12 cellular contexts compared by ENCODE assay signal in the genomic region with DNA sequence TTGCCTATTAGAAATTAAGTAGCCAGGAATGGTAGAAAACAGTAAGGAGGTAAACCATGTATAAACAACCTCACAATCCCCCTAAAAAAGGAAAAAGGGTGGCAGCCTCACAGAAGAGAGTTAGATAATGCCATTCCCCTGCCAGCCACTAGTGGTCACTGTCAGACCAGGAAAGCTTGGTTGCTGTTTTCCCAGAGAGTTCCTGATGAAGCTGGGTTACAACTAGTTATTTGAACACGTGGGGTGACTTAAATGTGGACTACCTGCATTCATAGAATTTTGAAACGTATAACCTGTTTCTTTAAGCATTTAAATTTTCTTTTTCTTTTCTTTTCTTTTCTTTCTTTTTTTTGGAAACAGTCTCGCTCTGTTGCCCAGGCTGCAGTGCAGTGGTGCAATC. TPM values are rescaled to one million over a fixed set of nuclear protein-coding genes. Genes with fewer than 3 reads are reported as not detected.
DNase-seq lines count a peak whose midpoint lies in the region; ATAC-seq, FAIRE-seq and TF ChIP-seq lines count a peak whose summit lies in the region.
"Had no signal": no experiment of that assay in that cellular context is flagged by ENCODE, and none has a peak within 500 bp of the region (broad histone marks: within the 10 kb centered on the region; RNA-seq: fewer than 3 reads in every experiment).

No MANE protein-coding gene starts in this region.

- no peak overlapping the region for H3K27ac ChIP-seq in H1 (ENCODE audit: low read depth, low read length)
- H3K27ac ChIP-seq in skeletal muscle tissue (ENCODE audit: low read depth, low read length): peak overlapping the region; percentile 75
- H3K27ac ChIP-seq: BLaER1, GM23248 had no signal

- H2BK15ac ChIP-seq in H1 (ENCODE audit: low read length): no peak overlapping the region

- H3K23me2 ChIP-seq in H1 (ENCODE audit: low read depth, low read length): peaks cover 3% of the 10 kb centered on the region; the same call in 1 of the 2 replicates

- peaks cover 0 to 3% of the 10 kb centered on the region in 2 experiments; a peak in 1 of 4 replicates for H3K79me2 ChIP-seq in H1 (ENCODE audit: control insufficient read depth in 1 of 2, insufficient read depth in 2 of 2, low read length in 2 of 2)

- H3K9ac ChIP-seq in H1 (replicated peaks in 1 of 4; ENCODE audit: extremely low read depth in 1 of 4, low read depth in 3 of 4, low read length in 3 of 4) (no peak overlapping the region), skeletal muscle tissue (ENCODE audit: low read depth in 1 of 3, low read length in 3 of 3) (no peak overlapping the region)
- H3K9ac ChIP-seq: BLaER1, GM23248 had no signal

- H2BK12ac ChIP-seq in H1 (ENCODE audit: low read depth, low read length): no peak overlapping the region

- H3K4me1 ChIP-seq in H1 (replicated peaks in 1 of 4; ENCODE audit: control insufficient read depth in 3 of 4, insufficient read depth in 4 of 4, low read length in 3 of 4) (peaks cover 5 to 16% (median 12%) of the 10 kb centered on the region in 4 experiments), skeletal muscle tissue (ENCODE audit: control insufficient read depth in 3 of 3, insufficient read depth in 3 of 3, low read length in 3 of 3) (peaks cover 31 to 53% (median 38%) of the 10 kb centered on the region in 3 donors)

- H3K27me3 ChIP-seq in H1 (replicated peaks in 1 of 4; ENCODE audit: control insufficient read depth in 3 of 4, extremely low read depth in 1 of 4, insufficient read depth in 3 of 4, low read length in 3 of 4) (peaks cover 0 to 7% (median 3%) of the 10 kb centered on the region in 4 experiments; a peak in 3 of 7 replicates), skeletal muscle tissue (ENCODE audit: control insufficient read depth in 3 of 3, insufficient read depth in 3 of 3, low read length in 3 of 3) (no peaks in the 10 kb centered on the region)

- no peak overlapping the region for H3K56ac ChIP-seq in H1 (replicated peaks; ENCODE audit: insufficient read length, low read depth, low read length)

- no peaks in the 10 kb centered on the region for H3K9me3 ChIP-seq in H1 (ENCODE audit: insufficient read depth in 2 of 2, low read depth in 1 of 2, low read length in 1 of 2)
- H3K9me3 ChIP-seq in skeletal muscle tissue (ENCODE audit: control insufficient read depth in 3 of 3, low read length in 3 of 3): no peaks in the 10 kb centered on the region

- H2BK5ac ChIP-seq in H1 (ENCODE audit: low read depth, low read length): no peak overlapping the region

- no peak overlapping the region for H3K18ac ChIP-seq in H1 (ENCODE audit: extremely low read depth, low read length)

- TF ChIP-seq POLR2A in H1 (IDR thresholded peaks at IDR 0.05; ENCODE audit: control extremely low read depth in 1 of 2, low read depth in 2 of 2, low read length in 2 of 2): no peak

- no peak overlapping the region for H4K8ac ChIP-seq in H1 (ENCODE audit: extremely low read depth, insufficient read depth, low read length)

- H4K5ac ChIP-seq in H1 (ENCODE audit: insufficient read length, low read depth, low read length): no peak overlapping the region

- POLR2A ChIA-PET in H1 (lab: Charles Lee; ENCODE audit: partially characterized antibody): interaction anchor here (0.6 to 1.0 kb wide), 3 partner anchors 13 to 1196 kb away, joined by 3 to 5 read pairs (median 3); no protein-coding TSS in a partner anchor

- TF ChIP-seq CTCF in H1 (IDR thresholded peaks at IDR 0.05; ENCODE audit: control extremely low read depth in 1 of 3, insufficient read depth in 1 of 3, low read depth in 1 of 3, low read length in 3 of 3): peak; percentile 73 to 97 (median 88)

- H3K4me3 ChIP-seq in H1 (ENCODE audit: extremely low read depth in 1 of 4, insufficient read depth in 2 of 4, low read depth in 3 of 4, low read length in 4 of 4) (no peak overlapping the region), skeletal muscle tissue (ENCODE audit: low read length in 3 of 3) (no peak overlapping the region)
- H3K4me3 ChIP-seq: BLaER1, GM23248 had no signal

- TF ChIP-seq RAD21 in H1 (IDR thresholded peaks at IDR 0.05 in 1 of 2, conservative IDR thresholded peaks at IDR 0.05 in 1 of 2; ENCODE audit: low read depth in 2 of 2, low read length in 2 of 2): peak; percentile 96

- H4K20me1 ChIP-seq in H1 (replicated peaks in 1 of 2; ENCODE audit: control insufficient read depth in 1 of 2, insufficient read depth in 2 of 2, low read length in 2 of 2): peaks cover 0 to 2% of the 10 kb centered on the region in 2 experiments
- H4K20me1 ChIP-seq: BLaER1 had no signal

- H3K14ac ChIP-seq in H1 (ENCODE audit: insufficient read length): no peak overlapping the region

- H3K23ac ChIP-seq in H1 (ENCODE audit: insufficient read length): no peak overlapping the region

- no peak overlapping the region for H3K4me2 ChIP-seq in H1 (ENCODE audit: insufficient read depth in 1 of 2, low read depth in 2 of 2, low read length in 2 of 2)
- H3K4me2 ChIP-seq: BLaER1 had no signal

- no peak overlapping the region for H2AK5ac ChIP-seq in H1 (ENCODE audit: low read depth, low read length)

- WGBS in H1 (ENCODE audit: extremely low coverage in 1 of 2, insufficient coverage in 1 of 2, insufficient read length in 1 of 2, insufficient replicate concordance in 2 of 2, low coverage in 1 of 2, low lambda C conversion rate in 2 of 2, missing lambda C conversion rate in 1 of 2), 2 experiments: 29% methylated on average over 3 of the region's 3 CpGs; no CpG with 5 or more reads in 1 of the 2 experiments

- H3K79me1 ChIP-seq in H1 (ENCODE audit: low read depth, low read length): 0 out of 2 replicates have a peak, but pooled peaks cover 2% of the 10 kb centered on the region

- no peak overlapping the region for H4K91ac ChIP-seq in H1 (replicated peaks; ENCODE audit: insufficient read length, low read length)

- peak; percentile 89 for FAIRE-seq in H1 (lab: Jason Lieb, UNC)

- no peak for TF ChIP-seq EP300 in H1 (IDR thresholded peaks at IDR 0.05; ENCODE audit: borderline replicate concordance in 1 of 2, low read depth in 2 of 2, low read length in 2 of 2)

- H2BK120ac ChIP-seq in H1 (replicated peaks; ENCODE audit: low read depth, low read length): no peak overlapping the region

- DNase-seq in NCI-H82 (lab: John Stamatoyannopoulos, UW) (peak; percentile 36), NCI-H82 treated with DMSO at 0.1 percent for 48 hours (lab: John Stamatoyannopoulos, UW; ENCODE audit: unreplicated experiment) (no peak), NAMALWA (ENCODE audit: low spot score) (peak; percentile 48), H1 (ENCODE audit: low read depth in 1 of 2, low spot score in 2 of 2) (no peak), glomerular visceral epithelial cell (ENCODE audit: extremely low spot score) (no peak)
- DNase-seq: activated T-cell treated with anti-CD3 and anti-CD28 coated beads, Interleukin-2, amount 50 U/mL, for 4 hours; GM23248; NCI-H446 had no signal

- no peak overlapping the region for H2BK20ac ChIP-seq in H1 (ENCODE audit: low read length)

- no peak overlapping the region for H2AFZ ChIP-seq in H1 (ENCODE audit: low read length)
- H2AFZ ChIP-seq: GM23248 had no signal

- CTCF ChIA-PET in H1 (lab: Charles Lee; ENCODE audit: partially characterized antibody): interaction anchor here (0.6 to 7.3 kb wide), 34 partner anchors 9 to 636 kb away, joined by 3 to 63 read pairs (median 5); a partner anchor contains a TSS

- ATAC-seq in GM19035 (IDR thresholded peaks at IDR 0.05; ENCODE audit: unreplicated experiment) (no peak), GM19463 (IDR thresholded peaks at IDR 0.05; ENCODE audit: unreplicated experiment) (no peak)
- ATAC-seq: activated T-cell treated with anti-CD3 and anti-CD28 coated beads, Interleukin-2, amount 50 U/mL, for 4 hours had no signal

- H3K36me3 ChIP-seq in H1 (ENCODE audit: control insufficient read depth in 2 of 4, insufficient read depth in 4 of 4, low read length in 3 of 4) (peaks cover 2 to 4% (median 3%) of the 10 kb centered on the region in 4 experiments; a peak in 7 of 8 replicates), skeletal muscle tissue (ENCODE audit: control insufficient read depth in 3 of 3, insufficient read depth in 3 of 3, low read length in 3 of 3) (peaks cover 10 to 13% (median 11%) of the 10 kb centered on the region in 3 donors)
- H3K36me3 ChIP-seq: BLaER1 had no signal

- H3K4ac ChIP-seq in H1 (replicated peaks; ENCODE audit: insufficient read length, low read depth, low read length): no peak overlapping the region

TF ChIP-seq in H1, 55 proteins besides CTCF, POLR2A, EP300 and RAD21:
- TF ChIP-seq, protein P1, sequence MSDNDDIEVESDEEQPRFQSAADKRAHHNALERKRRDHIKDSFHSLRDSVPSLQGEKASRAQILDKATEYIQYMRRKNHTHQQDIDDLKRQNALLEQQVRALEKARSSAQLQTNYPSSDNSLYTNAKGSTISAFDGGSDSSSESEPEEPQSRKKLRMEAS (IDR thresholded peaks at IDR 0.05): peak; percentile 36; the same call in 1 of the 2 replicates
- no peak for TF ChIP-seq MAFK (IDR thresholded peaks at IDR 0.05; ENCODE audit: low read depth, low read length)
- TF ChIP-seq CREB1 (IDR thresholded peaks at IDR 0.05): no peak
- TF ChIP-seq, protein P2, sequence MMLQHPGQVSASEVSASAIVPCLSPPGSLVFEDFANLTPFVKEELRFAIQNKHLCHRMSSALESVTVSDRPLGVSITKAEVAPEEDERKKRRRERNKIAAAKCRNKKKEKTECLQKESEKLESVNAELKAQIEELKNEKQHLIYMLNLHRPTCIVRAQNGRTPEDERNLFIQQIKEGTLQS (IDR thresholded peaks at IDR 0.05; ENCODE audit: insufficient read depth, low read depth, low read length): no peak
TF ChIP-seq in H1: peak in this region for 1.

RNA-seq across cellular contexts. Expression of a gene that starts 5.8 kb away (rescaled TPM):
- 17.1 and 18.3 TPM in 2 replicates for total RNA-seq in H1 (2021; fragmentation: NEBNext Ultra II Directional; extraction: Animal tissue kit (Norgen Biotek cat#: 25700))
- 55.8 and 58.7 TPM in 2 replicates for polyA plus RNA-seq in H1 (2011; rRNA removed)
- 47.4 TPM for polyA plus RNA-seq in H1 (2011; cell fraction: cytosol; rRNA removed)
- 60.7 TPM for polyA plus RNA-seq in H1 (2011; cell fraction: nucleus; rRNA removed)
- 8.3 to 26.4 TPM (median 23.9 TPM) in 4 replicates for polyA plus RNA-seq in H1 (2012, experiment 1 of 2)
- 21.0 TPM for polyA plus RNA-seq in H1 (2012, experiment 2 of 2)
- polyA plus RNA-seq in H1 (2013, experiment 1 of 2): 21.4 TPM
- polyA plus RNA-seq in H1 (2013, experiment 2 of 2): 20.6 TPM
- 23.1 and 27.5 TPM in 2 replicates for polyA minus RNA-seq in H1 (2011; rRNA and poly(A)+ RNA removed)
- 29.0 TPM for polyA minus RNA-seq in H1 (2011; cell fraction: cytosol; rRNA and poly(A)+ RNA removed)
- polyA minus RNA-seq in H1 (2011; cell fraction: nucleus; rRNA and poly(A)+ RNA removed): 19.2 TPM
- total RNA-seq in skeletal muscle tissue: 44.4 TPM

RNA-seq across cellular contexts. Expression of a gene that starts 28.7 kb away (rescaled TPM):
- 0.46 and 0.52 TPM in 2 replicates for total RNA-seq in H1 (2021; fragmentation: NEBNext Ultra II Directional; extraction: Animal tissue kit (Norgen Biotek cat#: 25700))
- polyA plus RNA-seq in H1 (2011; rRNA removed): 1.3 and 1.6 TPM in 2 replicates
- polyA plus RNA-seq in H1 (2011; cell fraction: cytosol; rRNA removed): 1.5 TPM
- 2.0 TPM for polyA plus RNA-seq in H1 (2011; cell fraction: nucleus; rRNA removed)
- polyA plus RNA-seq in H1 (2012, experiment 1 of 2): 0.75 to 2.2 TPM (median 1.1 TPM) in 4 replicates
- polyA plus RNA-seq in H1 (2012, experiment 2 of 2): 0.81 TPM
- 1.2 TPM for polyA plus RNA-seq in H1 (2013, experiment 1 of 2)
- 1.2 TPM for polyA plus RNA-seq in H1 (2013, experiment 2 of 2)
- polyA minus RNA-seq in H1 (2011; rRNA and poly(A)+ RNA removed): 1.2 and 1.8 TPM in 2 replicates
- not detected for polyA minus RNA-seq in H1 (2011; cell fraction: cytosol; rRNA and poly(A)+ RNA removed)
- polyA minus RNA-seq in H1 (2011; cell fraction: nucleus; rRNA and poly(A)+ RNA removed): 0.30 TPM
- 1.0 TPM for total RNA-seq in skeletal muscle tissue
- total RNA-seq: GM23248 had no signal
- polyA plus RNA-seq: GM23248 had no signal

Comparison
In these comparisons a context has a peak if more than half of its experiments do, and no peak if none do; other contexts are left out.
1. DNase-seq: peak in NCI-H82 (single experiment) and NAMALWA (single experiment); none in NCI-H82 treated with DMSO at 0.1 percent for 48 hours (single experiment), H1 (0 of 2) and glomerular visceral epithelial cell (single experiment).